1 cellular context compared by ENCODE assay signal in genomic region chr17:1785925-1786324, GRCh38.
TF ChIP-seq lines count a peak whose summit lies in the region.

No MANE protein-coding gene starts in this region.

TF ChIP-seq in GM23338, 12 proteins besides CTCF, POLR2A, EP300 and RAD21 (continued from another document):
- TF ChIP-seq ZNF462 (CRISPR knock-in tag; IDR thresholded peaks at IDR 0.05), result no peak
- TF ChIP-seq CREB1 (CRISPR knock-in tag; IDR thresholded peaks at IDR 0.05; ENCODE audit: low read depth), result no peak
- no peak for TF ChIP-seq POLR2AphosphoS5 (IDR thresholded peaks at IDR 0.05; ENCODE audit: low read depth)
- TF ChIP-seq ZNF114 (CRISPR knock-in tag; IDR thresholded peaks at IDR 0.05), result no peak
- no peak for TF ChIP-seq ZNF331 (CRISPR knock-in tag; IDR thresholded peaks at IDR 0.05; ENCODE audit: low read depth)
- no peak for TF ChIP-seq ETS1 (IDR thresholded peaks at IDR 0.05)
- TF ChIP-seq JUNB (IDR thresholded peaks at IDR 0.05; ENCODE audit: unreplicated experiment), result no peak
- TF ChIP-seq NANOG (IDR thresholded peaks at IDR 0.05; ENCODE audit: borderline replicate concordance), result no peak
- no peak for TF ChIP-seq EZH2phosphoT487 (IDR thresholded peaks at IDR 0.05; ENCODE audit: unreplicated experiment)
- TF ChIP-seq STAT1 (IDR thresholded peaks at IDR 0.05; ENCODE audit: unreplicated experiment), result no peak
TF ChIP-seq in GM23338: peak in this region for 0.
